In genomic region chr4:25377572-25377882, GRCh38 we compare ENCODE assay signal across 1 cellular context.
TF ChIP-seq lines count a peak whose summit lies in the region.

No MANE protein-coding gene starts in this region.

TF ChIP-seq in A549, 52 proteins besides CTCF, POLR2A, EP300 and RAD21 (continued from another document):
- TF ChIP-seq TP53 (CRISPR knock-in tag; IDR thresholded peaks at IDR 0.05) (no peak), HOXB13 (CRISPR knock-in tag; IDR thresholded peaks at IDR 0.05; ENCODE audit: low read depth) (no peak), ZSCAN20 (CRISPR knock-in tag; IDR thresholded peaks at IDR 0.05) (no peak), JUN (IDR thresholded peaks at IDR 0.05) (no peak)
- TF ChIP-seq, protein P1, sequence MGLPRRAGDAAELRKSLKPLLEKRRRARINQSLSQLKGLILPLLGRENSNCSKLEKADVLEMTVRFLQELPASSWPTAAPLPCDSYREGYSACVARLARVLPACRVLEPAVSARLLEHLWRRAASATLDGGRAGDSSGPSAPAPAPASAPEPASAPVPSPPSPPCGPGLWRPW (IDR thresholded peaks at IDR 0.05) = no peak
